Comparison of ENCODE assay signal across 1 cellular context in genomic region chr17:65169691-65170090, GRCh38.
TF ChIP-seq lines count a peak whose summit lies in the region.

No MANE protein-coding gene starts in this region.

TF ChIP-seq in HEK293T, 16 proteins besides CTCF, POLR2A, EP300 and RAD21:
- 0 out of 2 replicates have a peak, but pooled peaks have one; percentile 26 for TF ChIP-seq ZNF384 (IDR thresholded peaks at IDR 0.05)
- no peak for TF ChIP-seq PKNOX1 (IDR thresholded peaks at IDR 0.05)
